1 cellular context compared by ENCODE assay signal in genomic region chr10:4946349-4946717, GRCh38.
TF ChIP-seq lines count a peak whose summit lies in the region.

No MANE protein-coding gene starts in this region.

TF ChIP-seq in liver, 16 proteins besides CTCF, POLR2A, EP300 and RAD21 (continued from another document):
- no peak for TF ChIP-seq ZBTB33 (IDR thresholded peaks at IDR 0.05)
- TF ChIP-seq JUND (IDR thresholded peaks at IDR 0.05) = no peak
- no peak for TF ChIP-seq MAX (IDR thresholded peaks at IDR 0.05)
- no peak for TF ChIP-seq FOXA1 (IDR thresholded peaks at IDR 0.05)
- no peak for TF ChIP-seq TAF1 (conservative IDR thresholded peaks at IDR 0.05)
- no peak for TF ChIP-seq NR2F2 (IDR thresholded peaks at IDR 0.05)
TF ChIP-seq in liver: peak in this region for 0.
